In the genomic region with DNA sequence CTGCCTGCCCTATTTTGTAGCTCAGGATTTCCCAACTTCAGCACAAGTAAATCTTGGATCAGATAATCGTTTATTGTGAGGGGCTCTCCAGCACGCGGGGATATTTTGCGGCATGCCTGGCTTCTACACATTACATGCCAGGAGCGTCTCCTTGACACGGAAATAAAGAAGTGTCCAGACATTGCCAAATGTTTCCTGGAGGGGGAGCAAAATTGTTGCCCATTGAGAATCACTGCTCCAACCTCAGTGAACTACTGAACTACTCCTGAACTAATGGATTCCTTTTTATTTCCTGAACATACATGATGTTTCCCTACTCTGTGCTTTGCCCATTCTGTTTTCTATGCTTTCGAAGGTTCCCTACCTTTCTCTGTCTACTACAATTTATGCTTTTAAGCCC, we compare ENCODE assay signal across 20 cellular contexts.
DNase-seq lines count a peak whose midpoint lies in the region; ATAC-seq, FAIRE-seq and TF ChIP-seq lines count a peak whose summit lies in the region.
"Had no signal": no experiment of that assay in that cellular context is flagged by ENCODE, and none has a peak within 500 bp of the region (broad histone marks: within the 10 kb centered on the region; RNA-seq: fewer than 3 reads in every experiment).

No MANE protein-coding gene starts in this region.

- no peak overlapping the region for H3K4me3 ChIP-seq in GM12878
- H3K4me3 ChIP-seq: BLaER1 treated with 17β-estradiol and CSF1 and Interleukin-3, amounts not matched to agents 10 nM and 100 nM; K562; suprapubic skin had no signal

- intact Hi-C loops in GM12878 (cut with micrococcal nuclease; ENCODE audit: unreplicated experiment) (no loop called here), left colon (cut with DNase I, micrococcal nuclease) (no loop called here)

- WGBS in GM12878 (ENCODE audit: insufficient coverage, insufficient replicate concordance, low lambda C conversion rate, missing lambda C conversion rate) = 50% methylated on average over 7 of the region's 7 CpGs

- TF ChIP-seq EP300 in GM12878 (IDR thresholded peaks at IDR 0.05; ENCODE audit: borderline replicate concordance in 1 of 2, control insufficient read depth in 1 of 2, low read depth in 2 of 2, low read length in 2 of 2) = no peak

- peak; percentile 1 for DNase-seq in ELR (ENCODE audit: low read depth)
- DNase-seq in HT1080 (ENCODE audit: low read depth) = peak; percentile 24
- no peak for DNase-seq in GM12878 (ENCODE audit: low read depth, low spot score)
- peak; percentile 41 for DNase-seq in myocyte (ENCODE audit: low read depth)
- DNase-seq in left colon = no peak
- no peak for DNase-seq in amygdala (lab: John Stamatoyannopoulos, UW)
- DNase-seq in epidermal melanocyte (ENCODE audit: insufficient read length, low spot score) = no peak
- DNase-seq: DMS79 treated with DMSO at 0.1 percent for 48 hours; glutamatergic neuron; GOT3; natural killer cell; NCI-H2029; posterior cingulate gyrus; stimulated activated CD8-positive, alpha-beta memory T cell treated with anti-CD3 and anti-CD28 coated beads, Interleukin-4, amount 100 ng/mL, for 48 hours; T-helper 2 cell had no signal

- BruUV-seq in GM12878 (replicated peaks; lab: Mats Ljungman, UMichigan) = no TSS peak

- RAD21 ChIA-PET in GM12878 (lab: Charles Lee; ENCODE audit: unreplicated experiment) = no interaction called here

- no peak for FAIRE-seq in GM12878 (lab: Jason Lieb, UNC)
- FAIRE-seq: K562 had no signal

- no peak for TF ChIP-seq POLR2A in GM12878 (IDR thresholded peaks at IDR 0.05; ENCODE audit: low read depth, low read length)

- H3K9me3 ChIP-seq in GM12878 (replicated peaks; ENCODE audit: control insufficient read depth, insufficient read depth, low read length) = no peaks in the 10 kb centered on the region
- H3K9me3 ChIP-seq: BLaER1 treated with 17β-estradiol and CSF1 and Interleukin-3, amounts not matched to agents 10 nM and 100 nM; suprapubic skin had no signal

- POLR2A ChIA-PET in GM12878 (lab: Charles Lee) = no interaction called here

- TF ChIP-seq CTCF in GM12878 (IDR thresholded peaks at IDR 0.05 in 2 of 3, conservative IDR thresholded peaks at IDR 0.05 in 1 of 3; ENCODE audit: control insufficient read depth in 2 of 3, extremely low read depth in 1 of 3, insufficient read depth in 1 of 3, low read depth in 3 of 3, low read length in 3 of 3) = no peak

- no peaks in the 10 kb centered on the region for H3K4me1 ChIP-seq in GM12878 (ENCODE audit: control insufficient read depth, insufficient read depth, low read length)
- H3K4me1 ChIP-seq: BLaER1 treated with 17β-estradiol and CSF1 and Interleukin-3, amounts not matched to agents 10 nM and 100 nM; suprapubic skin had no signal

- no peak overlapping the region for H2AFZ ChIP-seq in GM12878 (ENCODE audit: control insufficient read depth, low read depth, low read length)

- H3K36me3 ChIP-seq in GM12878 (ENCODE audit: control insufficient read depth in 2 of 2, insufficient read depth in 2 of 2, low read length in 1 of 2) = no peaks in the 10 kb centered on the region
- H3K36me3 ChIP-seq: BLaER1 treated with 17β-estradiol and CSF1 and Interleukin-3, amounts not matched to agents 10 nM and 100 nM; suprapubic skin had no signal

- no peak overlapping the region for H3K9ac ChIP-seq in GM12878 (ENCODE audit: control insufficient read depth, insufficient read depth, low read length)
- H3K9ac ChIP-seq: BLaER1 treated with 17β-estradiol and CSF1 and Interleukin-3, amounts not matched to agents 10 nM and 100 nM had no signal

- ATAC-seq in GM12878 = 0 out of 3 replicates have a peak, but pooled peaks have one; percentile 27
- no peak for ATAC-seq in left colon
- ATAC-seq: activated CD4-positive, CD25-positive, alpha-beta regulatory T cell treated with anti-CD3 and anti-CD28 coated beads, Interleukin-2, amount 50 U/mL, for 24 hours; activated T-helper 17 cell treated with anti-CD3 and anti-CD28 coated beads, Interleukin-2, amount 50 U/mL, for 72 hours; K562; natural killer cell had no signal

- no peaks in the 10 kb centered on the region for H3K79me2 ChIP-seq in GM12878 (ENCODE audit: control insufficient read depth, insufficient read depth, low read length)

- no peak overlapping the region for H3K4me2 ChIP-seq in GM12878 (ENCODE audit: control insufficient read depth, insufficient read depth)
- H3K4me2 ChIP-seq: BLaER1 treated with 17β-estradiol and CSF1 and Interleukin-3, amounts not matched to agents 10 nM and 100 nM had no signal

- TF ChIP-seq RAD21 in GM12878 (IDR thresholded peaks at IDR 0.05; ENCODE audit: insufficient read depth, low read depth, low read length) = no peak

- CTCF ChIA-PET in GM12878 (lab: Yijun Ruan, JAX) = no interaction called here

- in situ Hi-C loops in GM12878 (cut with MboI) = no loop called here

- no peaks in the 10 kb centered on the region for H4K20me1 ChIP-seq in GM12878 (ENCODE audit: control insufficient read depth, insufficient read depth)
- H4K20me1 ChIP-seq: BLaER1 treated with 17β-estradiol and CSF1 and Interleukin-3, amounts not matched to agents 10 nM and 100 nM had no signal

- no peaks in the 10 kb centered on the region for H3K27me3 ChIP-seq in GM12878 (replicated peaks in 1 of 2; ENCODE audit: control insufficient read depth in 2 of 2, insufficient read depth in 2 of 2, low read length in 1 of 2)
- H3K27me3 ChIP-seq: BLaER1 treated with 17β-estradiol and CSF1 and Interleukin-3, amounts not matched to agents 10 nM and 100 nM; suprapubic skin had no signal

- H3K27ac ChIP-seq in GM12878 (ENCODE audit: control insufficient read depth, insufficient read depth) = no peak overlapping the region
- H3K27ac ChIP-seq: BLaER1 treated with 17β-estradiol and CSF1 and Interleukin-3, amounts not matched to agents 10 nM and 100 nM; suprapubic skin had no signal

- SMC1A ChIA-PET in GM12878 (lab: Charles Lee; ENCODE audit: uncharacterized antibody, unreplicated experiment) = no interaction called here

TF ChIP-seq in GM12878, 131 proteins besides CTCF, POLR2A, EP300 and RAD21:
- TF ChIP-seq ATF7 (IDR thresholded peaks at IDR 0.05; ENCODE audit: low read depth) (no peak), RUNX3 (IDR thresholded peaks at IDR 0.05; ENCODE audit: low read length) (no peak), RELA (IDR thresholded peaks at IDR 0.05; ENCODE audit: borderline replicate concordance, partially characterized antibody) (no peak), MEF2B (IDR thresholded peaks at IDR 0.05; ENCODE audit: partially characterized antibody, poor library complexity, severe bottlenecking) (no peak), LARP7 (IDR thresholded peaks at IDR 0.05) (no peak), PAX8 (IDR thresholded peaks at IDR 0.05) (no peak), MYC (IDR thresholded peaks at IDR 0.05; ENCODE audit: insufficient read depth, insufficient read length, insufficient replicate concordance, low read length, severe bottlenecking) (no peak), SMAD1 (IDR thresholded peaks at IDR 0.05; ENCODE audit: low read depth, partially characterized antibody) (no peak), CBFB (IDR thresholded peaks at IDR 0.05; ENCODE audit: low read depth) (no peak), FOS (IDR thresholded peaks at IDR 0.05; ENCODE audit: borderline replicate concordance, extremely low read depth, insufficient read length) (no peak), SREBF2 (IDR thresholded peaks at IDR 0.05; ENCODE audit: low read length) (no peak), PML (IDR thresholded peaks at IDR 0.05; ENCODE audit: low read length) (no peak)

Comparison
In these comparisons a context has a peak if more than half of its experiments do, and no peak if none do; other contexts are left out.
1. DNase-seq: peak in ELR (single experiment), HT1080 (single experiment) and myocyte (single experiment); none in GM12878 (single experiment), left colon (0 of 2), amygdala (0 of 56) and epidermal melanocyte (single experiment).